ENCODE assay signal across 8 cellular contexts in genomic region chr2:46876741-46877384, GRCh38. TPM values are rescaled to one million over a fixed set of nuclear protein-coding genes. Genes with fewer than 3 reads are reported as not detected.
DNase-seq lines count a peak whose midpoint lies in the region; ATAC-seq, FAIRE-seq and TF ChIP-seq lines count a peak whose summit lies in the region.

No MANE protein-coding gene starts in this region.

- ATAC-seq in Right ventricle myocardium inferior (peak; percentile 60), body of pancreas (peak; percentile 66), GM19351 (IDR thresholded peaks at IDR 0.05; ENCODE audit: unreplicated experiment) (no peak), HG02970 (IDR thresholded peaks at IDR 0.05; ENCODE audit: low FRiP score, unreplicated experiment) (no peak)

- intact Hi-C loops in Right ventricle myocardium inferior (cut with DNase I), result loop anchor here (2.0 kb wide), 1 partner anchor 64 kb away; no protein-coding TSS in a partner anchor
- intact Hi-C loops in cardiac septum (cut with DNase I), result no loop called here
- intact Hi-C loops in body of pancreas (cut with DNase I), result no loop called here

- no peak for FAIRE-seq in urothelium cell line (lab: Jason Lieb, UNC)

- no peaks in the 10 kb centered on the region for H3K9me3 ChIP-seq in body of pancreas

- H3K36me3 ChIP-seq in body of pancreas (replicated peaks in 1 of 2; ENCODE audit: insufficient read depth in 1 of 2, low read depth in 2 of 2), result no peaks in the 10 kb centered on the region

- peak; percentile 21 to 71 (median 64) for TF ChIP-seq CTCF in body of pancreas (IDR thresholded peaks at IDR 0.05)

- no peak for TF ChIP-seq POLR2A in body of pancreas (IDR thresholded peaks at IDR 0.05)

- H3K4me1 ChIP-seq in body of pancreas, result peaks cover 12% of the 10 kb centered on the region

- H3K4me3 ChIP-seq in body of pancreas, result no peak overlapping the region

- H3K27ac ChIP-seq in body of pancreas, result peak overlapping the region in 1 of 4 donors; percentile 27

- no peak for DNase-seq in Right ventricle myocardium inferior (ENCODE audit: missing footprints)
- no peak for DNase-seq in cardiac septum (ENCODE audit: low spot score)
- peak; percentile 81 for DNase-seq in NCI-H226
- DNase-seq in body of pancreas, result peak in 3 of 4 donors; percentile 37 to 62 (median 41)
- peak; percentile 90 for DNase-seq in kidney glomerular epithelial cell (lab: John Stamatoyannopoulos, UW)
- peak; percentile 72 for DNase-seq in urothelium cell line (ENCODE audit: low spot score)

- 22 to 32% methylated on average over 11 of the region's 11 CpGs for WGBS in body of pancreas, 2 donors

- no peaks in the 10 kb centered on the region for H3K27me3 ChIP-seq in body of pancreas

RNA-seq across cellular contexts. Expression of gene MCFD2, which starts 38.7 kb away (rescaled TPM):
- total RNA-seq in Right ventricle myocardium inferior, result 66.1 TPM
- total RNA-seq in cardiac septum, result 55.1 TPM
- total RNA-seq in body of pancreas, result 10 to 100 TPM; 42.2 to 73.7 TPM

Comparison
In these comparisons a context has a peak if more than half of its experiments do, and no peak if none do; other contexts are left out.
1. ATAC-seq: peak in Right ventricle myocardium inferior (single experiment) and body of pancreas (single experiment); none in GM19351 (single experiment) and HG02970 (single experiment).
2. DNase-seq: peak in NCI-H226 (single experiment), body of pancreas (3 of 4), kidney glomerular epithelial cell (single experiment) and urothelium cell line (single experiment); none in Right ventricle myocardium inferior (single experiment) and cardiac septum (single experiment).